ENCODE assay signal across 8 cellular contexts in genomic region chr3:101803152-101803782, GRCh38. TPM values are rescaled to one million over a fixed set of nuclear protein-coding genes. Genes with fewer than 3 reads are reported as not detected.
DNase-seq lines count a peak whose midpoint lies in the region; ATAC-seq and TF ChIP-seq lines count a peak whose summit lies in the region.

No MANE protein-coding gene starts in this region.

- peak; percentile 92 for ATAC-seq in GM18858 (IDR thresholded peaks at IDR 0.05; ENCODE audit: unreplicated experiment)
- ATAC-seq in HG02981 (IDR thresholded peaks at IDR 0.05; ENCODE audit: unreplicated experiment) = peak; percentile 95

- H3K27me3 ChIP-seq in BE2C = no peaks in the 10 kb centered on the region

- DNase-seq in BE2C (peak; percentile 52), NCI-H1694 (lab: John Stamatoyannopoulos, UW) (peak; percentile 68), T-helper 1 cell (peak in 4 of 5 donors; percentile 30 to 80 (median 55)), caudate nucleus (lab: John Stamatoyannopoulos, UW) (peak in 21 of 61 donors; percentile 5 to 77 (median 25)), kidney tubule cell (ENCODE audit: low spot score) (peak; percentile 68)
- DNase-seq in stimulated activated CD8-positive, alpha-beta memory T cell treated with anti-CD3 and anti-CD28 coated beads, Interleukin-4, amount 100 ng/mL, for 48 hours = peak; percentile 54

- no peaks in the 10 kb centered on the region for H3K9me3 ChIP-seq in BE2C

- peaks cover 26% of the 10 kb centered on the region for H3K36me3 ChIP-seq in BE2C

- no peaks in the 10 kb centered on the region for H3K4me1 ChIP-seq in BE2C

- no peak overlapping the region for H3K4me3 ChIP-seq in BE2C (ENCODE audit: low read depth, low read length)

- peak; percentile 94 for TF ChIP-seq CTCF in BE2C (IDR thresholded peaks at IDR 0.05; ENCODE audit: low read depth, low read length)

- H3K27ac ChIP-seq in caudate nucleus (ENCODE audit: low read depth, low read length) = peak overlapping the region; percentile 19

RNA-seq across cellular contexts. Expression of gene NXPE3, which starts 24.3 kb away (rescaled TPM):
- polyA plus RNA-seq in BE2C (2012; ENCODE audit: insufficient read depth, insufficient read length, low read depth) = 24.5 TPM

RNA-seq across cellular contexts. Expression of gene NFKBIZ, which starts 46.0 kb away (rescaled TPM):
- 2.0 TPM for polyA plus RNA-seq in BE2C (2012; ENCODE audit: insufficient read depth, insufficient read length, low read depth)
